Comparison of ENCODE assay signal across 8 cellular contexts in the genomic region with DNA sequence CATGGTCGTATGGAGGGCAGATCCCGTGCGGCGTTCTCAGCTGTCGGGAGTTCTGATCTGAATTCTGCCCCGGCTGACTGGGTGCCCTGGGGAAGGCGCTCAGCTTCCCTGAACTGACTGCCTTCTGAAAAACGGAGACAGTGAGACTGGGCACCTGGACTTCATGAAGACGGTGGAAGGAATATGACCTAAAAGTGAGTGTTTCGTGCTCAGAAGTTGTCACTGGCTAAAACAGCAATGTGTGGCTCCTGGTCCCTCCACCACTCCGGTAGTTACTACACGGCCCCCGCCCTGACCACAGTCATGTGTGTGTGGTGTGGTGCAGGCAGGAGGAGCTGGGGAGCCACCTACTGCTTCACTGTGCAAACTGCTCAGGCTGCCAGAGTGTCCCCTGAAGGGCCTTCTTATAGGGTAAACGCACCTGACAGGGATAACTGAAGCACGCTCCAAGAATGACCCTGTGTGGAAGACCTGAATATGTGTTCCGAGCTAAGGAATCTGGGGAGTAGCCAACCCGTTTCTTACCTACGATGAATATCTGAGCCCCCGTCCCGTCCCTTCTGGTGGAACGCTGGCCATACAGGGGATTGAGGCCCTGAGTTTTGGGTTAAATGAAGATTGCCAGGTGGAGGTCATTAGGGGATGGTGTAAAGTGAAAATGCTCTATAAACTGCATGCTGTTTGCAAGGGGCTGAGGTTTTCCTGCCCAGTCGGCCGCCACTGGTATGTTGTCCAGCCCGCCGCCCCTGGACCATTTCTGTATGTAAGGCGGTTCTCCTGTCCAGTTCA. TPM values are rescaled to one million over a fixed set of nuclear protein-coding genes. Genes with fewer than 3 reads are reported as not detected.
A peak's percentile ranks its signal among the peaks of the same experiment; 100 is the strongest.
DNase-seq lines count a peak whose midpoint lies in the region; ATAC-seq and TF ChIP-seq lines count a peak whose summit lies in the region.

No MANE protein-coding gene starts in this region.

- 49% methylated on average over 25 of the region's 26 CpGs for WGBS in esophagus muscularis mucosa

- no peaks in the 10 kb centered on the region for H3K36me3 Mint-ChIP-seq in naive thymus-derived CD4-positive, alpha-beta T cell

- peak overlapping the region; percentile 29 for H3K4me3 ChIP-seq in AG04450 (ENCODE audit: low read depth, low read length)
- H3K4me3 ChIP-seq in esophagus muscularis mucosa, result peak overlapping the region; percentile 34 to 50 (median 44)
- H3K4me3 ChIP-seq in naive thymus-derived CD4-positive, alpha-beta T cell (ENCODE audit: low read length), result no peak overlapping the region

- TF ChIP-seq CTCF in AG04450 (IDR thresholded peaks at IDR 0.05; ENCODE audit: low read depth, low read length) (peak; percentile 65), GM13976 (IDR thresholded peaks at IDR 0.05; ENCODE audit: borderline replicate concordance, control extremely low read depth, extremely low read depth, insufficient read depth, missing control alignments) (peak; percentile 51), esophagus muscularis mucosa (IDR thresholded peaks at IDR 0.05) (peak; percentile 67 to 86 (median 75))

- H3K9me3 Mint-ChIP-seq in naive thymus-derived CD4-positive, alpha-beta T cell, result no peaks in the 10 kb centered on the region

- H3K27me3 Mint-ChIP-seq in naive thymus-derived CD4-positive, alpha-beta T cell, result peaks cover 4 to 26% (median 14%) of the 10 kb centered on the region in 5 donors

- TF ChIP-seq EP300 in esophagus muscularis mucosa (IDR thresholded peaks at IDR 0.05), result no peak

- TF ChIP-seq POLR2A in esophagus muscularis mucosa (IDR thresholded peaks at IDR 0.05; ENCODE audit: low read depth), result no peak

- intact Hi-C loops in esophagus muscularis mucosa (cut with DNase I), result no loop called here
- intact Hi-C loops in naive thymus-derived CD4-positive, alpha-beta T cell (cut with micrococcal nuclease), result loop anchor here (1.0 kb wide), 2 partner anchors 41 to 42 kb away; no protein-coding TSS in a partner anchor

- H3K9me3 ChIP-seq in AG04450 (ENCODE audit: control insufficient read depth, insufficient read depth, low read length), result no peaks in the 10 kb centered on the region
- H3K9me3 ChIP-seq in esophagus muscularis mucosa, result no peaks in the 10 kb centered on the region
- no peaks in the 10 kb centered on the region for H3K9me3 ChIP-seq in naive thymus-derived CD4-positive, alpha-beta T cell (ENCODE audit: control insufficient read depth in 2 of 3, low read length in 3 of 3)

- peaks cover 11% of the 10 kb centered on the region for H3K27me3 ChIP-seq in AG04450 (ENCODE audit: control insufficient read depth, insufficient read depth, low read length)
- no peaks in the 10 kb centered on the region for H3K27me3 ChIP-seq in esophagus muscularis mucosa
- H3K27me3 ChIP-seq in naive thymus-derived CD4-positive, alpha-beta T cell (ENCODE audit: control insufficient read depth in 2 of 2, insufficient read depth in 2 of 2, low read length in 2 of 2), result no peaks in the 10 kb centered on the region

- H3K4me1 ChIP-seq in esophagus muscularis mucosa, result peaks cover 19 to 46% (median 34%) of the 10 kb centered on the region in 4 donors
- H3K4me1 ChIP-seq in naive thymus-derived CD4-positive, alpha-beta T cell (ENCODE audit: control insufficient read depth in 2 of 2, insufficient read depth in 2 of 2, low read length in 2 of 2), result no peaks in the 10 kb centered on the region

- DNase-seq in AG04450 (ENCODE audit: low read depth, low spot score) (peak; percentile 15), GM13976 (ENCODE audit: low spot score) (peak; percentile 83), NCI-H510A (lab: John Stamatoyannopoulos, UW) (peak; percentile 43), esophagus muscularis mucosa (ENCODE audit: extremely low spot score) (no peak)
- peak; percentile 73 for DNase-seq in activated CD8-positive, alpha-beta memory T cell treated with anti-CD3 and anti-CD28 coated beads for 24 hours
- DNase-seq in naive thymus-derived CD4-positive, alpha-beta T cell, result peak in 8 of 9 donors; percentile 28 to 58 (median 36)
- DNase-seq in stimulated activated naive CD4-positive, alpha-beta T cell treated with Interleukin-2 at 50 U/mL for 16 hours (lab: John Stamatoyannopoulos, UW), result peak; percentile 42

- POLR2A ChIA-PET in AG04450 (lab: Yijun Ruan, JAX), result interaction anchor here (0.6 kb wide), 1 partner anchor 116 kb away, joined by 3 read pairs; no protein-coding TSS in a partner anchor
- POLR2A ChIA-PET in naive thymus-derived CD4-positive, alpha-beta T cell (lab: Charles Lee), result no interaction called here

- peaks cover 0 to 7% (median 0%) of the 10 kb centered on the region in 4 donors for H3K36me3 ChIP-seq in esophagus muscularis mucosa
- H3K36me3 ChIP-seq in naive thymus-derived CD4-positive, alpha-beta T cell (ENCODE audit: control insufficient read depth in 2 of 3, insufficient read depth in 3 of 3, low read length in 3 of 3), result no peaks in the 10 kb centered on the region

- peaks cover 0 to 11% (median 5%) of the 10 kb centered on the region in 7 donors for H3K4me1 Mint-ChIP-seq in naive thymus-derived CD4-positive, alpha-beta T cell

- peak; percentile 89 for ATAC-seq in naive thymus-derived CD4-positive, alpha-beta T cell
- ATAC-seq in GM19463 (IDR thresholded peaks at IDR 0.05; ENCODE audit: unreplicated experiment), result no peak

- CTCF ChIA-PET in AG04450 (lab: Charles Lee), result interaction anchor here (0.6 to 1.1 kb wide), 2 partner anchors 86 to 147 kb away, joined by 3 to 5 read pairs; no protein-coding TSS in a partner anchor
- CTCF ChIA-PET in naive thymus-derived CD4-positive, alpha-beta T cell (lab: Charles Lee), result no interaction called here

- H3K27ac Mint-ChIP-seq in naive thymus-derived CD4-positive, alpha-beta T cell, result no peak overlapping the region

- H3K27ac ChIP-seq in AG04450 (ENCODE audit: low read depth, low read length), result no peak overlapping the region
- peak overlapping the region; percentile 38 to 63 (median 54) for H3K27ac ChIP-seq in esophagus muscularis mucosa (replicated peaks in 1 of 4)
- no peak overlapping the region for H3K27ac ChIP-seq in naive thymus-derived CD4-positive, alpha-beta T cell (ENCODE audit: low read depth, low read length)

- H3K4me3 Mint-ChIP-seq in naive thymus-derived CD4-positive, alpha-beta T cell, result peak overlapping the region in 5 of 10 donors; percentile 5 to 59 (median 40)

- in situ Hi-C loops in GM13976 (cut with MboI; ENCODE audit: low sequenced_read_pairs, unreplicated experiment), result no loop called here

RNA-seq across cellular contexts. Expression of a gene that starts 0.6 kb away (rescaled TPM):
- not detected in 2 replicates for polyA plus RNA-seq in AG04450 (2011; rRNA removed)
- not detected in 2 replicates for polyA minus RNA-seq in AG04450 (2011; rRNA and poly(A)+ RNA removed)
- 1 to 10 TPM in 2 of 4 donors, under 1 TPM in 2; 0.17 to 2.5 (median 1.4) TPM for total RNA-seq in esophagus muscularis mucosa
- not detected for total RNA-seq in naive thymus-derived CD4-positive, alpha-beta T cell
- polyA plus RNA-seq in naive thymus-derived CD4-positive, alpha-beta T cell, result not detected

RNA-seq across cellular contexts. Expression of a gene that starts 30.4 kb away (rescaled TPM):
- polyA plus RNA-seq in AG04450 (2011; rRNA removed), result not detected in 2 replicates
- polyA minus RNA-seq in AG04450 (2011; rRNA and poly(A)+ RNA removed), result not detected in 2 replicates
- total RNA-seq in esophagus muscularis mucosa, result under 1 TPM in 1 of 4 donors, not detected in 3; 0.23 TPM
- total RNA-seq in naive thymus-derived CD4-positive, alpha-beta T cell, result not detected
- not detected for polyA plus RNA-seq in naive thymus-derived CD4-positive, alpha-beta T cell

Comparison
In these comparisons a context has a peak if more than half of its experiments do, and no peak if none do; other contexts are left out.
1. H3K27ac ChIP-seq: peak in esophagus muscularis mucosa (4 of 4); none in AG04450 (single experiment) and naive thymus-derived CD4-positive, alpha-beta T cell (single experiment).
2. Peak in every context shown above with its lines, with median percentiles within 50 percentile points of each other: CTCF ChIP-seq.